Comparison of ENCODE assay signal across 8 cellular contexts in the genomic region with DNA sequence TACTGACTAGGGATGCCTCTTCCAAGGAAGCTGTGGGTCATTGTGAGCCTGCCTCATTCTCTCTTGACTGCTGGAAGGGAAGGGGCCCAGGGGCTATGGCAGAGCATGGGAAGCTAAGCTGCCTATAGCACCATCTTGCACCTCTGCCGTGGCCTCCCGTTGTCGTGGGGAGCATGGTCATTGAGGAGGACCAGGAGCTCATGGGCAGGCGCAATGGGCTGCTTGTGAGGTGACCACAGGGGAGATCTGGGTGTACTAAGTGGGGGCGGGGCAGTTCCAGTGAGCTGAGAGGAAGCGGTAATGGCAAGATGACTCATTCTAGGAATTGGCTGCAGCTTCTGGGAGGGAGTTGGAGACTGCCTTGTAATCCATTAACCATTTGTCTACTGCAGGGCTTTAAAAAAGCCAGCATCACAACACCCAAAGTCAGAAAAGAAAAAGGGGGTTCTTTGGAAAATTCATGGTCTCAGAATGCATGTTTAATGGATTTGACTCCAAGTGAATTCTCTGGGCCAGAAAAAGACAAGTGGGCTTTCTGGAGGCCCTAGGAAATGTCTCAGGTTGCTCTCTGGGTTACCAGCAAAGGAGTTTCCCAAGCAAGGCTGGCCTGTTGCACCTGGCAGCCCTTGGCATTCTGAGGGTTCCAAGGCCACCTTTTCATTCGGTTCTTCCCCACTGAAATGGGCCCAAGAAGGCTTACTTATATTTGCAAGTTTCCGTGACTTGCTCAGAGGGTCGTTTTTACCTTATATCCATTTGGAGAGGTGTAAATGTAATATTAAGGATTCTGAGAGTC. TPM values are rescaled to one million over a fixed set of nuclear protein-coding genes. Genes with fewer than 3 reads are reported as not detected.
DNase-seq lines count a peak whose midpoint lies in the region; ATAC-seq and TF ChIP-seq lines count a peak whose summit lies in the region.

No MANE protein-coding gene starts in this region.

- peak overlapping the region; percentile 49 to 94 (median 93) for H3K27ac Mint-ChIP-seq in CD4-positive, CD25-positive, alpha-beta regulatory T cell
- H3K27ac Mint-ChIP-seq in activated T-cell treated with anti-CD3 and anti-CD28 coated beads, Interleukin-2, amount 50 U/mL, for 24 hours, result peak overlapping the region; percentile 98
- peak overlapping the region; percentile 96 for H3K27ac Mint-ChIP-seq in natural killer cell

- H3K9me3 ChIP-seq in CD4-positive, CD25-positive, alpha-beta regulatory T cell (ENCODE audit: control insufficient read depth in 2 of 2, low read length in 2 of 2), result no peaks in the 10 kb centered on the region
- no peaks in the 10 kb centered on the region for H3K9me3 ChIP-seq in esophagus squamous epithelium
- H3K9me3 ChIP-seq in suprapubic skin, result no peaks in the 10 kb centered on the region

- peak overlapping the region; percentile 70 to 88 (median 72) for H3K4me3 Mint-ChIP-seq in CD4-positive, CD25-positive, alpha-beta regulatory T cell
- peak overlapping the region; percentile 98 for H3K4me3 Mint-ChIP-seq in activated T-cell treated with anti-CD3 and anti-CD28 coated beads, Interleukin-2, amount 50 U/mL, for 24 hours
- H3K4me3 Mint-ChIP-seq in natural killer cell, result peak overlapping the region; percentile 96

- H3K27me3 ChIP-seq in CD4-positive, CD25-positive, alpha-beta regulatory T cell (ENCODE audit: control insufficient read depth, insufficient read depth, low read length), result no peaks in the 10 kb centered on the region
- H3K27me3 ChIP-seq in esophagus squamous epithelium (peaks cover 0 to 9% (median 0%) of the 10 kb centered on the region in 4 donors), suprapubic skin (no peaks in the 10 kb centered on the region)

- 23 to 40% methylated on average over 4 to 7 of the region's 9 CpGs for WGBS in esophagus squamous epithelium, 2 donors
- WGBS in suprapubic skin, result 33% methylated on average over 5 of the region's 9 CpGs

- intact Hi-C loops in esophagus squamous epithelium (cut with DNase I), result no loop called here
- intact Hi-C loops in natural killer cell (cut with micrococcal nuclease), result no loop called here

- TF ChIP-seq CTCF in esophagus squamous epithelium (IDR thresholded peaks at IDR 0.05) (no peak), natural killer cell (IDR thresholded peaks at IDR 0.05) (no peak), suprapubic skin (IDR thresholded peaks at IDR 0.05) (no peak)

- H3K9me3 Mint-ChIP-seq in CD4-positive, CD25-positive, alpha-beta regulatory T cell, result peaks cover 0 to 2% (median 0%) of the 10 kb centered on the region in 7 donors
- H3K9me3 Mint-ChIP-seq in activated T-cell treated with anti-CD3 and anti-CD28 coated beads, Interleukin-2, amount 50 U/mL, for 24 hours, result no peaks in the 10 kb centered on the region
- no peaks in the 10 kb centered on the region for H3K9me3 Mint-ChIP-seq in natural killer cell

- H3K27me3 Mint-ChIP-seq in CD4-positive, CD25-positive, alpha-beta regulatory T cell, result no peaks in the 10 kb centered on the region
- H3K27me3 Mint-ChIP-seq in activated T-cell treated with anti-CD3 and anti-CD28 coated beads, Interleukin-2, amount 50 U/mL, for 24 hours, result no peaks in the 10 kb centered on the region
- H3K27me3 Mint-ChIP-seq in natural killer cell (ENCODE audit: low read depth in 2 of 2), result no peaks in the 10 kb centered on the region

- peak overlapping the region; percentile 44 for H3K27ac ChIP-seq in CD4-positive, CD25-positive, alpha-beta regulatory T cell (ENCODE audit: insufficient read depth, low read length, poor library complexity, severe bottlenecking)
- peak overlapping the region; percentile 53 to 93 (median 86) for H3K27ac ChIP-seq in esophagus squamous epithelium
- peak overlapping the region; percentile 7 for H3K27ac ChIP-seq in suprapubic skin

- H3K4me1 Mint-ChIP-seq in CD4-positive, CD25-positive, alpha-beta regulatory T cell, result peaks cover 45 to 83% (median 63%) of the 10 kb centered on the region in 4 donors
- peaks cover 81% of the 10 kb centered on the region for H3K4me1 Mint-ChIP-seq in activated T-cell treated with anti-CD3 and anti-CD28 coated beads, Interleukin-2, amount 50 U/mL, for 24 hours (ENCODE audit: low read depth)
- peaks cover 80 to 84% of the 10 kb centered on the region in 2 donors for H3K4me1 Mint-ChIP-seq in natural killer cell

- H3K4me1 ChIP-seq in CD4-positive, CD25-positive, alpha-beta regulatory T cell (ENCODE audit: control insufficient read depth, insufficient read depth, low read length, poor library complexity, severe bottlenecking), result peaks cover 82% of the 10 kb centered on the region
- H3K4me1 ChIP-seq in esophagus squamous epithelium (peaks cover 53 to 90% (median 66%) of the 10 kb centered on the region in 3 donors), suprapubic skin (peaks cover 86% of the 10 kb centered on the region)

- peak overlapping the region; percentile 72 for H3K4me3 ChIP-seq in CD4-positive, CD25-positive, alpha-beta regulatory T cell (ENCODE audit: low read depth, low read length)
- H3K4me3 ChIP-seq in esophagus squamous epithelium, result peak overlapping the region; percentile 4 to 72 (median 41)
- peak overlapping the region; percentile 6 for H3K4me3 ChIP-seq in suprapubic skin

- no peak for TF ChIP-seq EP300 in suprapubic skin (IDR thresholded peaks at IDR 0.05)

- peak in 1 of 4 donors; percentile 48 for TF ChIP-seq POLR2A in esophagus squamous epithelium (IDR thresholded peaks at IDR 0.05)
- no peak for TF ChIP-seq POLR2A in suprapubic skin (IDR thresholded peaks at IDR 0.05)

- peak in 2 of 3 donors; percentile 21 to 90 for DNase-seq in CD4-positive, CD25-positive, alpha-beta regulatory T cell
- DNase-seq in NCI-H82 (lab: John Stamatoyannopoulos, UW) (peak; percentile 79), esophagus squamous epithelium (lab: John Stamatoyannopoulos, UW) (peak; percentile 25), natural killer cell (peak; percentile 33), suprapubic skin (ENCODE audit: low spot score in 2 of 2) (peak; percentile 92), NCI-H1436 (lab: John Stamatoyannopoulos, UW) (no peak)
- peak; percentile 75 for DNase-seq in activated T-cell treated with anti-CD3 and anti-CD28 coated beads, Interleukin-2, amount 50 U/mL, for 24 hours

- H3K36me3 Mint-ChIP-seq in CD4-positive, CD25-positive, alpha-beta regulatory T cell, result peaks cover 11% of the 10 kb centered on the region
- H3K36me3 Mint-ChIP-seq in activated T-cell treated with anti-CD3 and anti-CD28 coated beads, Interleukin-2, amount 50 U/mL, for 24 hours (ENCODE audit: low read depth), result peaks cover 88% of the 10 kb centered on the region
- H3K36me3 Mint-ChIP-seq in natural killer cell, result no peaks in the 10 kb centered on the region

- ATAC-seq in CD4-positive, CD25-positive, alpha-beta regulatory T cell (ENCODE audit: low read depth in 2 of 2), result no peak
- ATAC-seq in GM19395 (IDR thresholded peaks at IDR 0.05; ENCODE audit: unreplicated experiment) (peak; percentile 24), natural killer cell (no peak)

- no peaks in the 10 kb centered on the region for H3K36me3 ChIP-seq in CD4-positive, CD25-positive, alpha-beta regulatory T cell (ENCODE audit: control insufficient read depth, insufficient read depth, low read length)
- peaks cover 0 to 4% (median 0%) of the 10 kb centered on the region in 3 donors for H3K36me3 ChIP-seq in esophagus squamous epithelium
- H3K36me3 ChIP-seq in suprapubic skin, result no peaks in the 10 kb centered on the region

RNA-seq across cellular contexts. Expression of gene DUSP5, which starts 3.6 kb away (rescaled TPM):
- total RNA-seq in CD4-positive, CD25-positive, alpha-beta regulatory T cell, result 142 TPM
- polyA plus RNA-seq in CD4-positive, CD25-positive, alpha-beta regulatory T cell, result 1 to 10 TPM; 1.3 to 5.1 (median 2.3) TPM
- total RNA-seq in esophagus squamous epithelium (10 to 100 TPM; 15.0 to 60.6 (median 47.9) TPM), natural killer cell (10 to 100 TPM; 56.3 to 98.9 (median 69.6) TPM), suprapubic skin (10 to 100 TPM in 3 of 4 donors, 1 to 10 TPM in 1; 9.3 to 60.8 (median 31.0) TPM)

Comparison
In these comparisons a context has a peak if more than half of its experiments do, and no peak if none do; other contexts are left out.
1. H3K27ac ChIP-seq: peak in every context shown above with its lines; median percentile 86 in esophagus squamous epithelium; 44 in CD4-positive, CD25-positive, alpha-beta regulatory T cell; 7 in suprapubic skin.
2. H3K4me3 ChIP-seq: peak in every context shown above with its lines; median percentile 72 in CD4-positive, CD25-positive, alpha-beta regulatory T cell; 41 in esophagus squamous epithelium; 6 in suprapubic skin.